Comparison of ENCODE assay signal across 18 cellular contexts in the genomic region with DNA sequence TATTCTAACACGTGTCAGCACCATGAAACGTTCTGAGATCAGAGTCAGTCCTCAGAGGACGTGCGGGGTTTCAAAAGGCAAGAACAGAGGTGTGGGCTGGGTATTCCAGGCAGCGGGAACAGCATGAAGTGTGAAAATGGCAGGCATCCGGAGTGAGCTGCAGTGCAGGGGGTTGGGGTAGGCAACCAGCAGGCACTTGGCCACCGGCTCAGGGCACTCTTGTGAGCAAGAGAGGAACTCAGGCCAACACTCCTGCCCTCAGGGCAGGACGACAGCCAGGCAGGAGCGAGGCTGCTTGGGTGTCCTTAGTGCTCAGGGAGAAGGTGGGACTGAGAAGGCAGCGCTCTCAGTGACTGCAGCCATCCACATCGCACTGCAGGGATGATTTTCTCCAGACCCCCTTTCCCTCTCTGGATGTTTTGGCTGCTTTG.
"Had no signal": no experiment of that assay in that cellular context is flagged by ENCODE, and none has a peak within 500 bp of the region (broad histone marks: within the 10 kb centered on the region; RNA-seq: fewer than 3 reads in every experiment).

No MANE protein-coding gene starts in this region.

- H3K27ac Mint-ChIP-seq: activated CD8-positive, alpha-beta T cell treated with anti-CD3 and anti-CD28 coated beads for 36 hours; activated naive CD4-positive, alpha-beta T cell treated with anti-CD3 and anti-CD28 coated beads, Interleukin-2, amount 50 U/mL, for 24 hours; nephron; WTC11 had no signal

- H3K9me3 Mint-ChIP-seq: activated naive CD4-positive, alpha-beta T cell treated with anti-CD3 and anti-CD28 coated beads, Interleukin-2, amount 50 U/mL, for 24 hours had no signal

- H3K4me3 Mint-ChIP-seq: activated CD8-positive, alpha-beta T cell treated with anti-CD3 and anti-CD28 coated beads for 36 hours; activated naive CD4-positive, alpha-beta T cell treated with anti-CD3 and anti-CD28 coated beads, Interleukin-2, amount 50 U/mL, for 24 hours; nephron; WTC11 had no signal

- DNase-seq: activated CD4-positive, alpha-beta T cell treated with anti-CD3 and anti-CD28 coated beads for 4 hours; activated CD8-positive, alpha-beta T cell treated with anti-CD3 and anti-CD28 coated beads for 36 hours; activated effector memory CD4-positive, alpha-beta T cell treated with anti-CD3 and anti-CD28 coated beads, Interleukin-2, amount 50 U/mL, for 16 hours; activated T-cell treated with anti-CD3 and anti-CD28 coated beads, Interleukin-2, amount 50 U/mL, for 48 hours; adrenal gland; hippocampal formation; kidney; stimulated activated CD4-positive, alpha-beta T cell treated with anti-CD3 and anti-CD28 coated beads, Interleukin-15, amount 100 ng/mL, for 24 hours; stimulated activated CD4-positive, alpha-beta T cell treated with anti-CD3 and anti-CD28 coated beads, Interleukin-4, amount 100 ng/mL, for 1 hour; stimulated activated naive CD4-positive, alpha-beta T cell; T-helper 2 cell; tibial artery had no signal

- H3K36me3 Mint-ChIP-seq: activated naive CD4-positive, alpha-beta T cell treated with anti-CD3 and anti-CD28 coated beads, Interleukin-2, amount 50 U/mL, for 24 hours had no signal

- FAIRE-seq: kidney had no signal

- H3K27ac ChIP-seq: adrenal gland, coronary artery, tibial artery, vagina had no signal

- H3K9me3 ChIP-seq: adrenal gland had no signal

- H3K27me3 Mint-ChIP-seq: activated CD8-positive, alpha-beta T cell treated with anti-CD3 and anti-CD28 coated beads for 36 hours had no signal

- H3K4me1 Mint-ChIP-seq: activated naive CD4-positive, alpha-beta T cell treated with anti-CD3 and anti-CD28 coated beads, Interleukin-2, amount 50 U/mL, for 24 hours had no signal

- H3K4me3 ChIP-seq: adrenal gland, coronary artery, tibial artery, vagina had no signal

- H3K4me1 ChIP-seq: adrenal gland, vagina had no signal

- H3K36me3 ChIP-seq: adrenal gland, tibial artery, vagina had no signal

- H3K27me3 ChIP-seq: adrenal gland, vagina had no signal

- ATAC-seq: activated CD8-positive, alpha-beta T cell treated with anti-CD3 and anti-CD28 coated beads for 36 hours; esophagus mucosa; WTC11 had no signal
